Comparison of ENCODE assay signal across 32 cellular contexts in the genomic region with DNA sequence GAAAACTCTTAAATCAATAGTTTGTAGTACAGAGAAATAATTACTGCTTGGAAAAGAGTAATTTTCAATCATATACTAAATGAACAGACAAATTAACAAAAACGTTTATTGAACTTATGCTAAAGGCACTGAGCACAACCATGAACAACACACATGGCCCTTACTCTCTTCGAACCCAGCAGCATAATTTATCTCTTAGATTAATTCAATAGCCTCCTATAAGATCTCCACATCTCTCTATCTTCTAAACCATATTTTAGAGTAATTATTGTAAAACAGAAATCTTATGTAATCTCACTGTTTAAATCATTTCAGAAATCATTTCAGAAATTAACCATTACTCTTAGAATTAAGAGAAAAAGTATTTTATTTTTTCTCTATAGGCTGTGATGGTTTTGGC.
A peak's percentile ranks its signal among the peaks of the same experiment; 100 is the strongest.
DNase-seq lines count a peak whose midpoint lies in the region; ATAC-seq and TF ChIP-seq lines count a peak whose summit lies in the region.
"Had no signal": no experiment of that assay in that cellular context is flagged by ENCODE, and none has a peak within 500 bp of the region (broad histone marks: within the 10 kb centered on the region; RNA-seq: fewer than 3 reads in every experiment).

No MANE protein-coding gene starts in this region.

- POLR2A ChIA-PET in SK-N-SH (lab: Yijun Ruan, JAX), result no interaction called here

- 15% methylated on average over 2 of the region's 2 CpGs for WGBS in SK-N-SH (ENCODE audit: low lambda C conversion rate)
- WGBS in sigmoid colon, 2 donors, result 72 to 78% methylated on average over 2 of the region's 2 CpGs

- no peaks in the 10 kb centered on the region for H3K36me3 Mint-ChIP-seq in activated CD8-positive, alpha-beta memory T cell treated with anti-CD3 and anti-CD28 coated beads, Interleukin-2, amount 10 ng/mL, durations not matched to agents 7 days and 5 days
- H3K36me3 Mint-ChIP-seq: CD14-positive monocyte; CD4-positive, alpha-beta memory T cell; CD4-positive, CD25-positive, alpha-beta regulatory T cell; CD8-positive, alpha-beta memory T cell; CD8-positive, alpha-beta T cell had no signal

- no peaks in the 10 kb centered on the region for H3K27me3 ChIP-seq in SK-N-SH (ENCODE audit: insufficient read depth)
- H3K27me3 ChIP-seq in sigmoid colon, result no peaks in the 10 kb centered on the region
- H3K27me3 ChIP-seq: BE2C; BLaER1; BLaER1 treated with 17β-estradiol and CSF1 and Interleukin-3, amounts not matched to agents 10 nM and 100 nM had no signal

- peak; percentile 33 for DNase-seq in SK-N-DZ (ENCODE audit: low spot score)
- DNase-seq in SK-N-SH, result peak; percentile 24
- DNase-seq in hepatic stellate cell (ENCODE audit: low spot score), result no peak
- DNase-seq in activated CD8-positive, alpha-beta memory T cell treated with anti-CD3 and anti-CD28 coated beads, Interleukin-2, amount 10 ng/mL, durations not matched to agents 7 days and 5 days, result no peak
- DNase-seq in sigmoid colon, result no peak
- DNase-seq: 8988T; ACHN; BE2C; C1 segment of cervical spinal cord; Caco-2; Calu3; CD4-positive, alpha-beta memory T cell; CD4-positive, alpha-beta T cell; CD4-positive, CD25-positive, alpha-beta regulatory T cell; CD8-positive, alpha-beta memory T cell; CD8-positive, alpha-beta T cell; COR-L47; DMS 273 treated with DMSO at 0.1 percent for 48 hours; DMS153; DMS53; DMS79; DMS79 treated with DMSO at 0.1 percent for 48 hours; DND-41; EL had no signal

- no peak for TF ChIP-seq CTCF in SK-N-SH (IDR thresholded peaks at IDR 0.05)
- TF ChIP-seq CTCF in sigmoid colon (IDR thresholded peaks at IDR 0.05), result no peak

- ATAC-seq in SK-N-SH treated with all-trans-retinoic acid at 6 μM for 48 hours, result no peak
- no peak for ATAC-seq in activated CD8-positive, alpha-beta memory T cell treated with anti-CD3 and anti-CD28 coated beads, Interleukin-2, amount 10 ng/mL, durations not matched to agents 7 days and 5 days
- ATAC-seq: A549; CD8-positive, alpha-beta T cell had no signal

- no peaks in the 10 kb centered on the region for H3K4me1 Mint-ChIP-seq in activated CD8-positive, alpha-beta memory T cell treated with anti-CD3 and anti-CD28 coated beads, Interleukin-2, amount 10 ng/mL, durations not matched to agents 7 days and 5 days
- H3K4me1 Mint-ChIP-seq: B cell; CD14-positive monocyte; CD4-positive, alpha-beta memory T cell; CD8-positive, alpha-beta memory T cell had no signal

- H3K9ac ChIP-seq in SK-N-SH, result no peak overlapping the region
- H3K9ac ChIP-seq: BLaER1; BLaER1 treated with 17β-estradiol and CSF1 and Interleukin-3, amounts not matched to agents 10 nM and 100 nM had no signal

- H3K27ac Mint-ChIP-seq in activated CD8-positive, alpha-beta memory T cell treated with anti-CD3 and anti-CD28 coated beads, Interleukin-2, amount 10 ng/mL, durations not matched to agents 7 days and 5 days, result no peak overlapping the region
- H3K27ac Mint-ChIP-seq: B cell; CD14-positive monocyte; CD4-positive, alpha-beta memory T cell; CD4-positive, alpha-beta T cell; CD4-positive, CD25-positive, alpha-beta regulatory T cell; CD8-positive, alpha-beta memory T cell; CD8-positive, alpha-beta T cell had no signal

- H2AFZ ChIP-seq in SK-N-SH (ENCODE audit: low read depth), result no peak overlapping the region

- H3K27me3 Mint-ChIP-seq in activated CD8-positive, alpha-beta memory T cell treated with anti-CD3 and anti-CD28 coated beads, Interleukin-2, amount 10 ng/mL, durations not matched to agents 7 days and 5 days, result no peaks in the 10 kb centered on the region
- H3K27me3 Mint-ChIP-seq: B cell; CD4-positive, alpha-beta T cell; CD4-positive, CD25-positive, alpha-beta regulatory T cell; CD8-positive, alpha-beta memory T cell had no signal

- H3K9me3 ChIP-seq in SK-N-SH (no peaks in the 10 kb centered on the region), sigmoid colon (no peaks in the 10 kb centered on the region)
- H3K9me3 ChIP-seq: A549; BE2C; BLaER1; BLaER1 treated with 17β-estradiol and CSF1 and Interleukin-3, amounts not matched to agents 10 nM and 100 nM; Caco-2 had no signal

- H3K4me1 ChIP-seq in SK-N-SH (ENCODE audit: control insufficient read depth in 1 of 2, insufficient read depth in 2 of 2, low read depth in 1 of 2, low read length in 1 of 2) (peaks cover 0 to 2% of the 10 kb centered on the region in 2 experiments; a peak in 1 of 4 replicates), sigmoid colon (no peaks in the 10 kb centered on the region)
- H3K4me1 ChIP-seq: A549; BE2C; BLaER1; BLaER1 treated with 17β-estradiol and CSF1 and Interleukin-3, amounts not matched to agents 10 nM and 100 nM; Caco-2 had no signal

- no peaks in the 10 kb centered on the region for H4K20me1 ChIP-seq in SK-N-SH (ENCODE audit: insufficient read depth)
- H4K20me1 ChIP-seq: BLaER1; BLaER1 treated with 17β-estradiol and CSF1 and Interleukin-3, amounts not matched to agents 10 nM and 100 nM had no signal

- no peak overlapping the region for H3K27ac ChIP-seq in SK-N-SH (ENCODE audit: low read depth in 2 of 2, low read length in 1 of 2)
- no peak overlapping the region for H3K27ac ChIP-seq in sigmoid colon
- H3K27ac ChIP-seq: 22Rv1; A549; BLaER1; BLaER1 treated with 17β-estradiol and CSF1 and Interleukin-3, amounts not matched to agents 10 nM and 100 nM; C4-2B had no signal

- H3K4me3 ChIP-seq in SK-N-SH (ENCODE audit: low read depth in 2 of 2, low read length in 1 of 2) (no peak overlapping the region), sigmoid colon (no peak overlapping the region)
- H3K4me3 ChIP-seq: A549; BLaER1; BLaER1 treated with 17β-estradiol and CSF1 and Interleukin-3, amounts not matched to agents 10 nM and 100 nM had no signal

- no peak overlapping the region for H3K4me3 Mint-ChIP-seq in activated CD8-positive, alpha-beta memory T cell treated with anti-CD3 and anti-CD28 coated beads, Interleukin-2, amount 10 ng/mL, durations not matched to agents 7 days and 5 days
- H3K4me3 Mint-ChIP-seq: B cell; CD14-positive monocyte; CD4-positive, alpha-beta memory T cell; CD4-positive, alpha-beta T cell; CD4-positive, CD25-positive, alpha-beta regulatory T cell; CD8-positive, alpha-beta memory T cell; CD8-positive, alpha-beta T cell had no signal

- H3K4me2 ChIP-seq in SK-N-SH, result no peak overlapping the region
- H3K4me2 ChIP-seq: A549; BLaER1; BLaER1 treated with 17β-estradiol and CSF1 and Interleukin-3, amounts not matched to agents 10 nM and 100 nM had no signal

- intact Hi-C loops in sigmoid colon (cut with DNase I), result no loop called here

- H3K9me2 ChIP-seq in SK-N-SH, result no peaks in the 10 kb centered on the region

- TF ChIP-seq POLR2A in sigmoid colon (IDR thresholded peaks at IDR 0.05), result no peak

- no peak for TF ChIP-seq RAD21 in SK-N-SH (IDR thresholded peaks at IDR 0.05; ENCODE audit: low read length)

- H3K36me3 ChIP-seq in SK-N-SH (replicated peaks in 1 of 2; ENCODE audit: control insufficient read depth in 1 of 2, insufficient read depth in 2 of 2, low read length in 1 of 2) (no peaks in the 10 kb centered on the region), sigmoid colon (no peaks in the 10 kb centered on the region)
- H3K36me3 ChIP-seq: BE2C; BLaER1; BLaER1 treated with 17β-estradiol and CSF1 and Interleukin-3, amounts not matched to agents 10 nM and 100 nM had no signal

- H3K9me3 Mint-ChIP-seq in activated CD8-positive, alpha-beta memory T cell treated with anti-CD3 and anti-CD28 coated beads, Interleukin-2, amount 10 ng/mL, durations not matched to agents 7 days and 5 days (ENCODE audit: low read depth), result peaks cover 2% of the 10 kb centered on the region
- H3K9me3 Mint-ChIP-seq: CD4-positive, alpha-beta T cell; CD8-positive, alpha-beta T cell had no signal

- no peaks in the 10 kb centered on the region for H3F3A ChIP-seq in SK-N-SH (replicated peaks; ENCODE audit: insufficient read depth)

- CTCF ChIA-PET in SK-N-SH (lab: Yijun Ruan, JAX), result interaction anchor here (1.2 kb wide), 1 partner anchor 10 kb away, joined by 4 read pairs; no protein-coding TSS in a partner anchor
- CTCF ChIA-PET in activated CD8-positive, alpha-beta memory T cell treated with anti-CD3 and anti-CD28 coated beads, Interleukin-2, amount 10 ng/mL, durations not matched to agents 7 days and 5 days (lab: Charles Lee), result no interaction called here

- no peaks in the 10 kb centered on the region for H3K79me2 ChIP-seq in SK-N-SH (ENCODE audit: insufficient read depth)

- TF ChIP-seq EP300 in SK-N-SH (IDR thresholded peaks at IDR 0.05; ENCODE audit: borderline replicate concordance in 1 of 2, low read depth in 1 of 2, low read length in 1 of 2) (peak in 1 of 2 experiments; percentile 84; a peak in 2 of 4 replicates), sigmoid colon (IDR thresholded peaks at IDR 0.05) (no peak)

TF ChIP-seq in SK-N-SH, 30 proteins besides CTCF, POLR2A, EP300 and RAD21:
- TF ChIP-seq RCOR1 (IDR thresholded peaks at IDR 0.05; ENCODE audit: low read length), result peak; percentile 73; the same call in 1 of the 2 replicates
- TF ChIP-seq GATA2 (CRISPR knock-in tag; IDR thresholded peaks at IDR 0.05), result peak; percentile 88
- peak; percentile 33; the same call in 1 of the 2 replicates for TF ChIP-seq FOXJ3 (CRISPR knock-in tag; IDR thresholded peaks at IDR 0.05)
- no peak for TF ChIP-seq FOSL2 (IDR thresholded peaks at IDR 0.05; ENCODE audit: borderline replicate concordance, low read depth)

TF ChIP-seq in SK-N-SH treated with all-trans-retinoic acid at 6 μM for 48 hours, 23 proteins besides CTCF, POLR2A, EP300 and RAD21 (continues in another document):
- TF ChIP-seq BACH2 (CRISPR knock-in tag; IDR thresholded peaks at IDR 0.05; ENCODE audit: borderline replicate concordance) (no peak), GLIS3 (CRISPR knock-in tag; IDR thresholded peaks at IDR 0.05) (no peak), RARB (CRISPR knock-in tag; IDR thresholded peaks at IDR 0.05) (no peak), TCF4 (CRISPR knock-in tag; IDR thresholded peaks at IDR 0.05; ENCODE audit: borderline replicate concordance) (peak; percentile 87), ZC3H10 (CRISPR knock-in tag; IDR thresholded peaks at IDR 0.05) (no peak)
- TF ChIP-seq, protein P1, sequence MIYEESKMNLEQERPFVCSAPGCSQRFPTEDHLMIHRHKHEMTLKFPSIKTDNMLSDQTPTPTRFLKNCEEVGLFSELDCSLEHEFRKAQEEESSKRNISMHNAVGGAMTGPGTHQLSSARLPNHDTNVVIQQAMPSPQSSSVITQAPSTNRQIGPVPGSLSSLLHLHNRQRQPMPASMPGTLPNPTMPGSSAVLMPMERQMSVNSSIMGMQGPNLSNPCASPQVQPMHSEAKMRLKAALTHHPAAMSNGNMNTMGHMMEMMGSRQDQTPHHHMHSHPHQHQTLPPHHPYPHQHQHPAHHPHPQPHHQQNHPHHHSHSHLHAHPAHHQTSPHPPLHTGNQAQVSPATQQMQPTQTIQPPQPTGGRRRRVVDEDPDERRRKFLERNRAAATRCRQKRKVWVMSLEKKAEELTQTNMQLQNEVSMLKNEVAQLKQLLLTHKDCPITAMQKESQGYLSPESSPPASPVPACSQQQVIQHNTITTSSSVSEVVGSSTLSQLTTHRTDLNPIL (CRISPR knock-in tag; IDR thresholded peaks at IDR 0.05; ENCODE audit: low read depth), result no peak

Comparison
In these comparisons a context has a peak if more than half of its experiments do, and no peak if none do; other contexts are left out.
1. DNase-seq: peak in SK-N-DZ (single experiment) and SK-N-SH (single experiment); none in hepatic stellate cell (single experiment), activated CD8-positive, alpha-beta memory T cell treated with anti-CD3 and anti-CD28 coated beads, Interleukin-2, amount 10 ng/mL, durations not matched to agents 7 days and 5 days (single experiment) and sigmoid colon (single experiment).